In genomic region chr13:34152996-34153395, GRCh38 we compare ENCODE assay signal across 29 cellular contexts.
A peak's percentile ranks its signal among the peaks of the same experiment; 100 is the strongest.
DNase-seq lines count a peak whose midpoint lies in the region; FAIRE-seq and TF ChIP-seq lines count a peak whose summit lies in the region.
"Had no signal": no experiment of that assay in that cellular context is flagged by ENCODE, and none has a peak within 500 bp of the region (broad histone marks: within the 10 kb centered on the region; RNA-seq: fewer than 3 reads in every experiment).

No MANE protein-coding gene starts in this region.

- no peaks in the 10 kb centered on the region for H3K9me3 Mint-ChIP-seq in MCF 10A (ENCODE audit: unreplicated experiment)
- H3K9me3 Mint-ChIP-seq: activated CD4-positive, alpha-beta memory T cell treated with anti-CD3 and anti-CD28 coated beads for 36 hours; brain; CD4-positive, alpha-beta T cell had no signal

- H3K36me3 ChIP-seq in cardiac muscle cell (no peaks in the 10 kb centered on the region), left ventricle myocardium inferior (no peaks in the 10 kb centered on the region), mesendoderm (ENCODE audit: control insufficient read depth, insufficient read depth, low read length) (no peaks in the 10 kb centered on the region), thyroid gland (no peaks in the 10 kb centered on the region)
- H3K36me3 ChIP-seq: gastroesophageal sphincter, pancreas, Peyer's patch had no signal

- no peak overlapping the region for H3K4ac ChIP-seq in mesendoderm (ENCODE audit: low read depth, low read length)

- H3K4me1 ChIP-seq in cardiac muscle cell (ENCODE audit: low read depth) (no peaks in the 10 kb centered on the region), left ventricle myocardium inferior (peaks cover 20% of the 10 kb centered on the region), mesendoderm (ENCODE audit: control insufficient read depth, low read depth, low read length) (peaks cover 15% of the 10 kb centered on the region), thyroid gland (peaks cover 6 to 14% of the 10 kb centered on the region in 2 donors)

- no peak overlapping the region for H3K4me2 ChIP-seq in mesendoderm (ENCODE audit: low read length)

- H3K36me3 Mint-ChIP-seq in MCF 10A (ENCODE audit: insufficient read depth, unreplicated experiment), result no peaks in the 10 kb centered on the region
- H3K36me3 Mint-ChIP-seq: activated CD4-positive, alpha-beta memory T cell treated with anti-CD3 and anti-CD28 coated beads for 36 hours; brain had no signal

- no peaks in the 10 kb centered on the region for H3K9me3 ChIP-seq in cardiac muscle cell (ENCODE audit: low read depth)
- H3K9me3 ChIP-seq in left ventricle myocardium inferior (replicated peaks), result no peaks in the 10 kb centered on the region
- no peaks in the 10 kb centered on the region for H3K9me3 ChIP-seq in thyroid gland
- H3K9me3 ChIP-seq: gastroesophageal sphincter, pancreas, Peyer's patch had no signal

- intact Hi-C loops in left ventricle myocardium inferior (cut with micrococcal nuclease), result no loop called here
- intact Hi-C loops in MCF 10A (cut with micrococcal nuclease), result no loop called here
- intact Hi-C loops in thyroid gland (cut with DNase I), result no loop called here

- H3K27ac ChIP-seq in cardiac muscle cell (peak overlapping the region; percentile 75), left ventricle myocardium inferior (replicated peaks) (no peak overlapping the region), mesendoderm (ENCODE audit: low read depth, low read length) (no peak overlapping the region), thyroid gland (no peak overlapping the region)
- H3K27ac ChIP-seq: Peyer's patch had no signal

- peaks cover 28% of the 10 kb centered on the region for H3K4me1 Mint-ChIP-seq in MCF 10A (ENCODE audit: insufficient read depth, unreplicated experiment)

- H3K79me2 ChIP-seq in mesendoderm (ENCODE audit: control insufficient read depth, insufficient read depth, low read length), result no peaks in the 10 kb centered on the region

- H3K79me1 ChIP-seq in mesendoderm (ENCODE audit: low read length), result no peaks in the 10 kb centered on the region

- TF ChIP-seq POLR2A in thyroid gland (IDR thresholded peaks at IDR 0.05), result no peak

- TF ChIP-seq CTCF in cardiac muscle cell (IDR thresholded peaks at IDR 0.05; ENCODE audit: low read depth, low read length) (no peak), left ventricle myocardium inferior (IDR thresholded peaks at IDR 0.05; ENCODE audit: borderline replicate concordance) (no peak), MCF 10A (IDR thresholded peaks at IDR 0.05; ENCODE audit: unreplicated experiment) (no peak), thyroid gland (IDR thresholded peaks at IDR 0.05) (no peak)

- H3K56ac ChIP-seq in mesendoderm (ENCODE audit: low read length), result peak overlapping the region; percentile 30

- H3K27me3 Mint-ChIP-seq in MCF 10A (ENCODE audit: insufficient read depth, unreplicated experiment), result no peaks in the 10 kb centered on the region
- H3K27me3 Mint-ChIP-seq: brain had no signal

- peak overlapping the region; percentile 65 for H2BK5ac ChIP-seq in mesendoderm (ENCODE audit: low read length)

- H4K5ac ChIP-seq in mesendoderm (ENCODE audit: low read length), result no peak overlapping the region

- FAIRE-seq in HTR-8/SVneo (lab: Jason Lieb, UNC), result no peak
- FAIRE-seq: A204.1, D721Med, pancreas, small intestine had no signal

- H2BK15ac ChIP-seq in mesendoderm (replicated peaks; ENCODE audit: low read depth), result no peak overlapping the region

- POLR2A ChIA-PET in MCF 10A (lab: Yijun Ruan, JAX), result interaction anchor here (0.7 to 0.9 kb wide), 3 partner anchors 28 to 212 kb away, joined by 3 read pairs; no protein-coding TSS in a partner anchor

- H3K27me3 ChIP-seq in cardiac muscle cell (no peaks in the 10 kb centered on the region), left ventricle myocardium inferior (ENCODE audit: low read depth) (no peaks in the 10 kb centered on the region), mesendoderm (ENCODE audit: insufficient read depth, low read length, poor library complexity) (no peaks in the 10 kb centered on the region), thyroid gland (no peaks in the 10 kb centered on the region)
- H3K27me3 ChIP-seq: gastroesophageal sphincter, pancreas, Peyer's patch had no signal

- no TSS peak for BruUV-seq in MCF 10A (replicated peaks; lab: Mats Ljungman, UMichigan)

- H4K8ac ChIP-seq in mesendoderm (ENCODE audit: low read depth, low read length), result no peak overlapping the region

- no peak overlapping the region for H3K4me3 ChIP-seq in cardiac muscle cell
- H3K4me3 ChIP-seq in left ventricle myocardium inferior, result no peak overlapping the region
- H3K4me3 ChIP-seq in mesendoderm (ENCODE audit: low read length), result no peak overlapping the region
- H3K4me3 ChIP-seq in thyroid gland (replicated peaks in 1 of 3), result no peak overlapping the region
- H3K4me3 ChIP-seq: gastroesophageal sphincter, pancreas, Peyer's patch had no signal

- CTCF ChIA-PET in MCF 10A (lab: Yijun Ruan, JAX), result interaction anchor here (1.0 kb wide), 1 partner anchor 77 kb away, joined by 3 read pairs; no protein-coding TSS in a partner anchor

- H3K27ac Mint-ChIP-seq in MCF 10A (ENCODE audit: low read depth, unreplicated experiment), result no peak overlapping the region
- H3K27ac Mint-ChIP-seq: activated CD4-positive, alpha-beta memory T cell treated with anti-CD3 and anti-CD28 coated beads for 36 hours; activated T-cell treated with anti-CD3 and anti-CD28 coated beads, Interleukin-2, amount 50 U/mL, for 72 hours; brain; CD4-positive, alpha-beta T cell had no signal

- H2BK120ac ChIP-seq in mesendoderm (ENCODE audit: low read depth, low read length), result no peak overlapping the region

- H3K4me3 Mint-ChIP-seq in MCF 10A (ENCODE audit: unreplicated experiment), result no peak overlapping the region
- H3K4me3 Mint-ChIP-seq: activated CD4-positive, alpha-beta memory T cell treated with anti-CD3 and anti-CD28 coated beads for 36 hours; activated T-cell treated with anti-CD3 and anti-CD28 coated beads, Interleukin-2, amount 50 U/mL, for 72 hours; brain; CD4-positive, alpha-beta T cell had no signal

- H3K23ac ChIP-seq in mesendoderm (ENCODE audit: low read length), result no peak overlapping the region

- H2AK5ac ChIP-seq in mesendoderm (ENCODE audit: low read length), result no peak overlapping the region

- no peak overlapping the region for H3K18ac ChIP-seq in mesendoderm (ENCODE audit: low read length)

- no peak overlapping the region for H3K9ac ChIP-seq in mesendoderm (ENCODE audit: low read length)

- DNase-seq in cardiac muscle cell (ENCODE audit: low read depth in 1 of 2, low spot score in 1 of 2) (no peak), left ventricle myocardium inferior (no peak), MCF 10A (ENCODE audit: unreplicated experiment) (peak; percentile 31), mesendoderm (no peak), HTR-8/SVneo (ENCODE audit: insufficient read length, low spot score) (no peak), thyroid gland (no peak), GM19238 (ENCODE audit: insufficient read length, low spot score) (no peak), DMS 273 (lab: John Stamatoyannopoulos, UW; ENCODE audit: unreplicated experiment) (no peak)
- DNase-seq: activated CD4-positive, alpha-beta memory T cell treated with anti-CD3 and anti-CD28 coated beads for 36 hours; activated CD4-positive, alpha-beta T cell treated with anti-CD3 and anti-CD28 coated beads for 1 hour; activated naive CD4-positive, alpha-beta T cell treated with Interleukin-2 at 50 U/mL for 16 hours; activated T-cell treated with anti-CD3 and anti-CD28 coated beads, Interleukin-2, amount 50 U/mL, for 72 hours; CD4-positive, alpha-beta T cell; HCEC 1CT; NCI-H1048; NCI-H1694; NCI-H446; NCI-H748 treated with DMSO at 0.1 percent for 48 hours; pancreas; Peyer's patch; retina; SIG-M5; stimulated activated CD4-positive, alpha-beta T cell treated with anti-CD3 and anti-CD28 coated beads, Interleukin-2, amount 100 ng/mL, for 24 hours; stimulated activated naive CD8-positive, alpha-beta T cell treated with anti-CD3 and anti-CD28 coated beads, Interleukin-15, Interleukin-2, amounts not matched to agents 100 U/mL and 50 U/mL, for 24 hours had no signal
